ENCODE assay signal across 23 cellular contexts in the genomic region with DNA sequence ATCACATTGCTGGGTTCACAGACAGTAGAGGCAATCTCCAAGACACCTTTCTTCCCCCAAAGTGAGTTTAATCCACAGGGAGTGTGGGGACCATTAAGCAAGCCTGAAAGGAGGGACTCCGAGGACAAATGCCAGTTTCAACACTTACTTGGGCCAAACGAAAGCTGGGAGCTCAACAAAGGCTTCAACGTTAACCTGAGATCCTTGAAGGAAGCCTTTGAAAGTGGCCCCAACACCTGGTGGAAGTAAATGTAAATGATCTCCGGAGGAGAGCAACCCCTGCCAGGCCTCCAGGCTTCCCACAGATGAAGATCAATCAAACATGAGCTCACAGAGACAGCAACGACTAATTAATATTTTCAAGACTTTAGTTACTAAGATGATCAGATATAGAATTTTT.
DNase-seq lines count a peak whose midpoint lies in the region; ATAC-seq, FAIRE-seq and TF ChIP-seq lines count a peak whose summit lies in the region.
"Had no signal": no experiment of that assay in that cellular context is flagged by ENCODE, and none has a peak within 500 bp of the region (broad histone marks: within the 10 kb centered on the region; RNA-seq: fewer than 3 reads in every experiment).

No MANE protein-coding gene starts in this region.

- no peak overlapping the region for H3K56ac ChIP-seq in H1 (replicated peaks; ENCODE audit: insufficient read length, low read depth, low read length)

- no peak overlapping the region for H3K27ac ChIP-seq in H1 (ENCODE audit: low read depth, low read length)
- H3K27ac ChIP-seq: epithelial cell of prostate, gastrocnemius medialis, lower lobe of right lung, vagina had no signal

- H4K20me1 ChIP-seq in H1 (replicated peaks in 1 of 2; ENCODE audit: control insufficient read depth in 1 of 2, insufficient read depth in 2 of 2, low read length in 2 of 2) = peaks cover 0 to 4% of the 10 kb centered on the region in 2 experiments

- no peak overlapping the region for H2AFZ ChIP-seq in H1 (ENCODE audit: low read length)

- no peak overlapping the region for H3K4me3 ChIP-seq in H1 (ENCODE audit: extremely low read depth in 1 of 4, insufficient read depth in 2 of 4, low read depth in 3 of 4, low read length in 4 of 4)
- H3K4me3 ChIP-seq: gastrocnemius medialis, lower lobe of right lung, Peyer's patch, vagina had no signal

- H2AK5ac ChIP-seq in H1 (ENCODE audit: low read depth, low read length) = no peak overlapping the region

- no peaks in the 10 kb centered on the region for H3K9me3 ChIP-seq in H1 (ENCODE audit: insufficient read depth in 2 of 2, low read depth in 1 of 2, low read length in 1 of 2)
- H3K9me3 ChIP-seq: gastrocnemius medialis, lower lobe of right lung, Peyer's patch, vagina had no signal

- TF ChIP-seq RAD21 in H1 (IDR thresholded peaks at IDR 0.05 in 1 of 2, conservative IDR thresholded peaks at IDR 0.05 in 1 of 2; ENCODE audit: low read depth in 2 of 2, low read length in 2 of 2) = no peak

- H3K23ac ChIP-seq in H1 (ENCODE audit: insufficient read length) = no peak overlapping the region

- intact Hi-C loops in activated CD8-positive, alpha-beta T cell treated with anti-CD3 and anti-CD28 coated beads for 36 hours (cut with micrococcal nuclease) = loop anchor here (5.0 kb wide), 1 partner anchor 37 kb away; no protein-coding TSS in a partner anchor

- no peak overlapping the region for H2BK5ac ChIP-seq in H1 (ENCODE audit: low read depth, low read length)

- H2BK20ac ChIP-seq in H1 (ENCODE audit: low read length) = no peak overlapping the region

- H3K36me3 Mint-ChIP-seq in activated T-cell treated with anti-CD3 and anti-CD28 coated beads, Interleukin-2, amount 50 U/mL, for 4 hours (ENCODE audit: insufficient read depth) = peaks cover 37% of the 10 kb centered on the region
- peaks cover 65% of the 10 kb centered on the region for H3K36me3 Mint-ChIP-seq in activated CD8-positive, alpha-beta T cell treated with anti-CD3 and anti-CD28 coated beads for 36 hours (ENCODE audit: low read depth)
- peaks cover 34 to 53% of the 10 kb centered on the region in 2 donors for H3K36me3 Mint-ChIP-seq in stimulated activated naive B cell treated with anti-CD40 and anti-IgM and Interleukin-4, amounts not matched to agents 10 μg/mL and 1 μg/mL and 100 μg/mL, for 72 hours

- H3K9me3 Mint-ChIP-seq in activated T-cell treated with anti-CD3 and anti-CD28 coated beads, Interleukin-2, amount 50 U/mL, for 4 hours = peaks cover 5% of the 10 kb centered on the region
- no peaks in the 10 kb centered on the region for H3K9me3 Mint-ChIP-seq in activated CD8-positive, alpha-beta T cell treated with anti-CD3 and anti-CD28 coated beads for 36 hours
- peaks cover 6 to 13% of the 10 kb centered on the region in 2 donors for H3K9me3 Mint-ChIP-seq in stimulated activated naive B cell treated with anti-CD40 and anti-IgM and Interleukin-4, amounts not matched to agents 10 μg/mL and 1 μg/mL and 100 μg/mL, for 72 hours

- H3K4me1 ChIP-seq in H1 (replicated peaks in 1 of 4; ENCODE audit: control insufficient read depth in 3 of 4, insufficient read depth in 4 of 4, low read length in 3 of 4) = peaks cover 4 to 19% (median 12%) of the 10 kb centered on the region in 4 experiments

- peak overlapping the region in 1 of 2 experiments; percentile 1; a peak in 2 of 4 replicates for H3K4me2 ChIP-seq in H1 (ENCODE audit: insufficient read depth in 1 of 2, low read depth in 2 of 2, low read length in 2 of 2)

- TF ChIP-seq POLR2A in H1 (IDR thresholded peaks at IDR 0.05; ENCODE audit: control extremely low read depth in 1 of 2, low read depth in 2 of 2, low read length in 2 of 2) = no peak

- H2BK12ac ChIP-seq in H1 (ENCODE audit: low read depth, low read length) = no peak overlapping the region

- H3K18ac ChIP-seq in H1 (ENCODE audit: extremely low read depth, low read length) = no peak overlapping the region

- peaks cover 3% of the 10 kb centered on the region; the same call in 1 of the 2 replicates for H3K79me1 ChIP-seq in H1 (ENCODE audit: low read depth, low read length)

- no peaks in the 10 kb centered on the region for H3K27me3 ChIP-seq in H1 (replicated peaks in 1 of 4; ENCODE audit: control insufficient read depth in 3 of 4, extremely low read depth in 1 of 4, insufficient read depth in 3 of 4, low read length in 3 of 4)
- H3K27me3 ChIP-seq: gastrocnemius medialis, Peyer's patch, vagina had no signal

- no peaks in the 10 kb centered on the region for H3K23me2 ChIP-seq in H1 (ENCODE audit: low read depth, low read length)

- ATAC-seq in activated T-cell treated with anti-CD3 and anti-CD28 coated beads, Interleukin-2, amount 50 U/mL, for 4 hours = no peak
- no peak for ATAC-seq in activated CD8-positive, alpha-beta T cell treated with anti-CD3 and anti-CD28 coated beads for 36 hours
- ATAC-seq in stimulated activated naive B cell treated with anti-CD40 and anti-IgM and Interleukin-4, amounts not matched to agents 10 μg/mL and 1 μg/mL and 100 μg/mL, for 72 hours (replicated peaks) = no peak
- ATAC-seq: gastrocnemius medialis, HCT116, lower lobe of right lung, SK-N-SH treated with all-trans-retinoic acid at 6 μM for 48 hours had no signal

- H3K36me3 ChIP-seq in H1 (ENCODE audit: control insufficient read depth in 2 of 4, insufficient read depth in 4 of 4, low read length in 3 of 4) = peaks cover 0 to 4% (median 2%) of the 10 kb centered on the region in 4 experiments; a peak in 1 of 8 replicates
- H3K36me3 ChIP-seq: gastrocnemius medialis, Peyer's patch had no signal

- WGBS in H1 (ENCODE audit: extremely low coverage in 1 of 2, insufficient coverage in 1 of 2, insufficient read length in 1 of 2, insufficient replicate concordance in 2 of 2, low coverage in 1 of 2, low lambda C conversion rate in 2 of 2, missing lambda C conversion rate in 1 of 2), 2 experiments = 45% methylated on average over 5 of the region's 5 CpGs; no CpG with 5 or more reads in 1 of the 2 experiments

- peaks cover 0 to 52% of the 10 kb centered on the region in 2 experiments; a peak in 2 of 4 replicates for H3K79me2 ChIP-seq in H1 (ENCODE audit: control insufficient read depth in 1 of 2, insufficient read depth in 2 of 2, low read length in 2 of 2)

- DNase-seq in activated T-cell treated with anti-CD3 and anti-CD28 coated beads, Interleukin-2, amount 50 U/mL, for 4 hours = no peak
- DNase-seq in activated T-cell treated with anti-CD3 and anti-CD28 coated beads for 4 hours (no peak), H1 (ENCODE audit: low read depth in 1 of 2, low spot score in 2 of 2) (no peak), globus pallidus (ENCODE audit: low spot score) (no peak), mesenteric fat pad (ENCODE audit: low spot score) (no peak)
- no peak for DNase-seq in activated CD8-positive, alpha-beta T cell treated with anti-CD3 and anti-CD28 coated beads for 36 hours
- DNase-seq in stimulated activated naive B cell treated with anti-CD40 and anti-IgM and Interleukin-4, amounts not matched to agents 10 μg/mL and 1 μg/mL and 100 μg/mL, for 72 hours = no peak
- no peak for DNase-seq in activated CD4-positive, CD25-positive, alpha-beta regulatory T cell (lab: John Stamatoyannopoulos, UW)
- DNase-seq: amniotic stem cell; gastrocnemius medialis; KBM-7; lower lobe of right lung; NCI-H1048; NCI-H2171; NCI-H774; nephron progenitor cell; Peyer's patch; stimulated activated naive CD4-positive, alpha-beta T cell treated with Interleukin-2 at 50 U/mL for 16 hours had no signal

- peak overlapping the region; percentile 65 for H3K4me3 Mint-ChIP-seq in activated T-cell treated with anti-CD3 and anti-CD28 coated beads, Interleukin-2, amount 50 U/mL, for 4 hours
- H3K4me3 Mint-ChIP-seq in activated CD8-positive, alpha-beta T cell treated with anti-CD3 and anti-CD28 coated beads for 36 hours = peak overlapping the region; percentile 8
- peak overlapping the region in 1 of 2 donors; percentile 2 for H3K4me3 Mint-ChIP-seq in stimulated activated naive B cell treated with anti-CD40 and anti-IgM and Interleukin-4, amounts not matched to agents 10 μg/mL and 1 μg/mL and 100 μg/mL, for 72 hours
- H3K4me3 Mint-ChIP-seq: nephron progenitor cell had no signal

- POLR2A ChIA-PET in activated CD8-positive, alpha-beta T cell treated with anti-CD3 and anti-CD28 coated beads for 36 hours (lab: Charles Lee) = interaction anchor here (0.6 to 1.4 kb wide), 6 partner anchors 9 to 44 kb away, joined by 3 to 8 read pairs (median 4); no protein-coding TSS in a partner anchor
- POLR2A ChIA-PET in H1 (lab: Charles Lee; ENCODE audit: partially characterized antibody) = interaction anchor here (0.7 to 1.1 kb wide), 2 partner anchors 9 to 669 kb away, joined by 3 read pairs; no protein-coding TSS in a partner anchor

- H3K4me1 Mint-ChIP-seq in activated T-cell treated with anti-CD3 and anti-CD28 coated beads, Interleukin-2, amount 50 U/mL, for 4 hours (ENCODE audit: low read depth) = peaks cover 93% of the 10 kb centered on the region
- H3K4me1 Mint-ChIP-seq in activated CD8-positive, alpha-beta T cell treated with anti-CD3 and anti-CD28 coated beads for 36 hours (ENCODE audit: low read depth) = peaks cover 89% of the 10 kb centered on the region
- H3K4me1 Mint-ChIP-seq in stimulated activated naive B cell treated with anti-CD40 and anti-IgM and Interleukin-4, amounts not matched to agents 10 μg/mL and 1 μg/mL and 100 μg/mL, for 72 hours = peaks cover 60 to 81% of the 10 kb centered on the region in 2 donors

- H2BK120ac ChIP-seq in H1 (replicated peaks; ENCODE audit: low read depth, low read length) = no peak overlapping the region

- no peak overlapping the region for H4K91ac ChIP-seq in H1 (replicated peaks; ENCODE audit: insufficient read length, low read length)

- TF ChIP-seq EP300 in H1 (IDR thresholded peaks at IDR 0.05; ENCODE audit: borderline replicate concordance in 1 of 2, low read depth in 2 of 2, low read length in 2 of 2) = no peak

- no peak overlapping the region; a peak in 1 of 7 replicates for H3K9ac ChIP-seq in H1 (replicated peaks in 1 of 4; ENCODE audit: extremely low read depth in 1 of 4, low read depth in 3 of 4, low read length in 3 of 4)

- H3K4ac ChIP-seq in H1 (replicated peaks; ENCODE audit: insufficient read length, low read depth, low read length) = no peak overlapping the region

- H3K27ac Mint-ChIP-seq in activated CD8-positive, alpha-beta T cell treated with anti-CD3 and anti-CD28 coated beads for 36 hours = peak overlapping the region; percentile 91
- peak overlapping the region; percentile 81 for H3K27ac Mint-ChIP-seq in stimulated activated naive B cell treated with anti-CD40 and anti-IgM and Interleukin-4, amounts not matched to agents 10 μg/mL and 1 μg/mL and 100 μg/mL, for 72 hours
- H3K27ac Mint-ChIP-seq: nephron progenitor cell had no signal

- H2BK15ac ChIP-seq in H1 (ENCODE audit: low read length) = no peak overlapping the region

- CTCF ChIA-PET in activated CD8-positive, alpha-beta T cell treated with anti-CD3 and anti-CD28 coated beads for 36 hours (lab: Charles Lee) = interaction anchor here (1.0 to 3.6 kb wide), 8 partner anchors 10 to 102 kb away, joined by 3 to 24 read pairs (median 4); no protein-coding TSS in a partner anchor
- CTCF ChIA-PET in H1 (lab: Charles Lee; ENCODE audit: partially characterized antibody) = interaction anchor here (1.1 to 1.4 kb wide), 6 partner anchors 10 to 196 kb away, joined by 3 to 4 read pairs (median 3); no protein-coding TSS in a partner anchor

- H3K14ac ChIP-seq in H1 (ENCODE audit: insufficient read length) = no peak overlapping the region

- no peaks in the 10 kb centered on the region for H3K27me3 Mint-ChIP-seq in activated T-cell treated with anti-CD3 and anti-CD28 coated beads, Interleukin-2, amount 50 U/mL, for 4 hours (ENCODE audit: low read depth)
- H3K27me3 Mint-ChIP-seq in activated CD8-positive, alpha-beta T cell treated with anti-CD3 and anti-CD28 coated beads for 36 hours = no peaks in the 10 kb centered on the region
- no peaks in the 10 kb centered on the region for H3K27me3 Mint-ChIP-seq in stimulated activated naive B cell treated with anti-CD40 and anti-IgM and Interleukin-4, amounts not matched to agents 10 μg/mL and 1 μg/mL and 100 μg/mL, for 72 hours

- no peak overlapping the region for H4K5ac ChIP-seq in H1 (ENCODE audit: insufficient read length, low read depth, low read length)

- no peak for FAIRE-seq in H1 (lab: Jason Lieb, UNC)
- FAIRE-seq: G401.6 had no signal

- no peak overlapping the region for H4K8ac ChIP-seq in H1 (ENCODE audit: extremely low read depth, insufficient read depth, low read length)

- no peak for TF ChIP-seq CTCF in activated CD8-positive, alpha-beta T cell treated with anti-CD3 and anti-CD28 coated beads for 36 hours (IDR thresholded peaks at IDR 0.05)
- no peak for TF ChIP-seq CTCF in H1 (IDR thresholded peaks at IDR 0.05; ENCODE audit: control extremely low read depth in 1 of 3, insufficient read depth in 1 of 3, low read depth in 1 of 3, low read length in 3 of 3)
